Comparison of ENCODE assay signal across 9 cellular contexts in genomic region chr1:226082959-226083302, GRCh38. TPM values are rescaled to one million over a fixed set of nuclear protein-coding genes. Genes with fewer than 3 reads are reported as not detected.
DNase-seq lines count a peak whose midpoint lies in the region; ATAC-seq, FAIRE-seq and TF ChIP-seq lines count a peak whose summit lies in the region.
"Had no signal": no experiment of that assay in that cellular context is flagged by ENCODE, and none has a peak within 500 bp of the region (broad histone marks: within the 10 kb centered on the region; RNA-seq: fewer than 3 reads in every experiment).

No MANE protein-coding gene starts in this region.

- peak; percentile 26 for ATAC-seq in HG02588 (IDR thresholded peaks at IDR 0.05; ENCODE audit: unreplicated experiment)
- ATAC-seq in stimulated activated naive CD8-positive, alpha-beta T cell treated with anti-CD3 and anti-CD28 coated beads, Interleukin-15, amount 100 ng/mL, for 72 hours: peak; percentile 26

- H3K4me1 Mint-ChIP-seq in stimulated activated naive CD8-positive, alpha-beta T cell treated with anti-CD3 and anti-CD28 coated beads, Interleukin-15, amount 100 ng/mL, for 72 hours: peaks cover 14% of the 10 kb centered on the region

- H3K27ac Mint-ChIP-seq in stimulated activated naive CD8-positive, alpha-beta T cell treated with anti-CD3 and anti-CD28 coated beads, Interleukin-15, amount 100 ng/mL, for 72 hours: no peak overlapping the region

- peak overlapping the region; percentile 77 for H3K4me2 ChIP-seq in keratinocyte (ENCODE audit: control insufficient read depth, extremely low read depth, insufficient read depth, low read depth, low read length)

- no peaks in the 10 kb centered on the region for H3K9me3 Mint-ChIP-seq in stimulated activated naive CD8-positive, alpha-beta T cell treated with anti-CD3 and anti-CD28 coated beads, Interleukin-15, amount 100 ng/mL, for 72 hours

- H3K36me3 ChIP-seq in breast epithelium: no peaks in the 10 kb centered on the region
- no peaks in the 10 kb centered on the region for H3K36me3 ChIP-seq in keratinocyte (ENCODE audit: control insufficient read depth in 2 of 2, extremely low read depth in 1 of 2, insufficient read depth in 2 of 2, low read length in 2 of 2)

- no peaks in the 10 kb centered on the region for H3K79me2 ChIP-seq in keratinocyte (ENCODE audit: control insufficient read depth, insufficient read depth, low read length)

- peak overlapping the region; percentile 63 for H2AFZ ChIP-seq in keratinocyte (ENCODE audit: control insufficient read depth, low read length)

- intact Hi-C loops in breast epithelium (cut with DNase I; ENCODE audit: low total_unique reads): no loop called here

- peak overlapping the region; percentile 72 for H3K9ac ChIP-seq in keratinocyte (ENCODE audit: control insufficient read depth, extremely low read depth, insufficient read depth, low read length)

- no peaks in the 10 kb centered on the region for H3K9me1 ChIP-seq in keratinocyte (ENCODE audit: control insufficient read depth, extremely low read depth, insufficient read depth, low read length)

- DNase-seq in SKM-1 treated with dmso at 0.1 percent for 144 hours (lab: John Stamatoyannopoulos, UW; ENCODE audit: unreplicated experiment) (peak; percentile 77), SKM-1 (lab: John Stamatoyannopoulos, UW; ENCODE audit: unreplicated experiment) (no peak), NCI-H460 (ENCODE audit: extremely low read depth, low read depth) (peak; percentile 45), breast epithelium (ENCODE audit: low spot score in 2 of 2) (peak; percentile 49 to 58), keratinocyte (ENCODE audit: low read depth, low spot score) (no peak), activated gamma-delta T cell (lab: John Stamatoyannopoulos, UW) (no peak)
- no peak for DNase-seq in stimulated activated naive CD8-positive, alpha-beta T cell treated with anti-CD3 and anti-CD28 coated beads, Interleukin-15, amount 100 ng/mL, for 72 hours

- H3K27me3 Mint-ChIP-seq in stimulated activated naive CD8-positive, alpha-beta T cell treated with anti-CD3 and anti-CD28 coated beads, Interleukin-15, amount 100 ng/mL, for 72 hours: no peaks in the 10 kb centered on the region

- no peak for TF ChIP-seq CTCF in breast epithelium (IDR thresholded peaks at IDR 0.05)
- TF ChIP-seq CTCF in keratinocyte (optimal IDR thresholded peaks at IDR 0.05 in 1 of 3, IDR thresholded peaks at IDR 0.05 in 1 of 3, conservative IDR thresholded peaks at IDR 0.05 in 1 of 3; ENCODE audit: extremely low read depth in 1 of 3, insufficient read depth in 2 of 3, low read length in 3 of 3): no peak

- no peaks in the 10 kb centered on the region for H4K20me1 ChIP-seq in keratinocyte (ENCODE audit: control insufficient read depth, extremely low read depth, insufficient read depth, low read length)

- dilution Hi-C loops in keratinocyte (cut with MboI; ENCODE audit: extremely low pct_ligation_motif_present, low sequenced_read_pairs): no loop called here

- no peaks in the 10 kb centered on the region for H3K9me3 ChIP-seq in breast epithelium
- no peaks in the 10 kb centered on the region for H3K9me3 ChIP-seq in keratinocyte (ENCODE audit: control insufficient read depth, low read depth, low read length)

- no peak for FAIRE-seq in keratinocyte (lab: Jason Lieb, UNC)
- FAIRE-seq: islet of Langerhans had no signal

- H3K27ac ChIP-seq in breast epithelium: peak overlapping the region; percentile 83 to 91
- H3K27ac ChIP-seq in keratinocyte (ENCODE audit: control insufficient read depth, insufficient read depth, low read length): peak overlapping the region; percentile 60

- H3K4me3 Mint-ChIP-seq in stimulated activated naive CD8-positive, alpha-beta T cell treated with anti-CD3 and anti-CD28 coated beads, Interleukin-15, amount 100 ng/mL, for 72 hours: peak overlapping the region; percentile 94 to 99

- TF ChIP-seq POLR2A in breast epithelium (IDR thresholded peaks at IDR 0.05): no peak

- H3K27me3 ChIP-seq in breast epithelium: no peaks in the 10 kb centered on the region
- H3K27me3 ChIP-seq in keratinocyte (ENCODE audit: control insufficient read depth, extremely low read depth, insufficient read depth, low read length): no peaks in the 10 kb centered on the region

- H3K4me3 ChIP-seq in breast epithelium (peak overlapping the region; percentile 63 to 96 (median 79)), keratinocyte (ENCODE audit: control insufficient read depth in 2 of 3, extremely low read depth in 1 of 3, insufficient read depth in 2 of 3, low read depth in 1 of 3, low read length in 3 of 3) (peak overlapping the region; percentile 62 to 70 (median 65))

- no peaks in the 10 kb centered on the region for H3K4me1 ChIP-seq in breast epithelium
- H3K4me1 ChIP-seq in keratinocyte (ENCODE audit: control insufficient read depth, extremely low read depth, insufficient read depth, low read length): peaks cover 5% of the 10 kb centered on the region

RNA-seq across cellular contexts. Expression of gene H3-3A, which starts 20.4 kb away (rescaled TPM):
- 423 and 472 TPM in 2 replicates for total RNA-seq in NCI-H460 (2014; rRNA removed; shearing (Covaris generic))
- polyA plus RNA-seq in NCI-H460 (2014; cell fraction: nucleus; rRNA removed): 311 and 341 TPM in 2 replicates
- 100 to 1,000 TPM; 287 to 603 (median 462) TPM for total RNA-seq in breast epithelium
- polyA plus RNA-seq in keratinocyte: 221 to 358 TPM (median 291 TPM) in 3 replicates
- polyA plus RNA-seq in keratinocyte (2011; ENCODE audit: low read depth): 440 TPM
- 184 and 205 TPM in 2 replicates for polyA plus RNA-seq in keratinocyte (2011; cell fraction: cytosol; rRNA removed)
- 69.2 and 73.1 TPM in 2 replicates for polyA plus RNA-seq in keratinocyte (2011; cell fraction: nucleus; rRNA removed)
- polyA plus RNA-seq in keratinocyte (2012; ENCODE audit: low replicate concordance): 263 and 302 TPM in 2 replicates
- 12.8 to 75.3 TPM (median 47.7 TPM) in 3 replicates for polyA minus RNA-seq in keratinocyte
- 99.0 TPM for polyA minus RNA-seq in keratinocyte (2011; cell fraction: cytosol; rRNA and poly(A)+ RNA removed)
- 17.0 and 21.1 TPM in 2 replicates for polyA minus RNA-seq in keratinocyte (2011; cell fraction: nucleus; rRNA and poly(A)+ RNA removed)

Comparison
In these comparisons a context has a peak if more than half of its experiments do, and no peak if none do; other contexts are left out.
1. DNase-seq: peak in SKM-1 treated with dmso at 0.1 percent for 144 hours (single experiment), NCI-H460 (single experiment) and breast epithelium (2 of 2); none in SKM-1 (single experiment), keratinocyte (single experiment), stimulated activated naive CD8-positive, alpha-beta T cell treated with anti-CD3 and anti-CD28 coated beads, Interleukin-15, amount 100 ng/mL, for 72 hours (0 of 2) and activated gamma-delta T cell (single experiment).